In genomic region chr4:56048621-56049427, GRCh38 we compare ENCODE assay signal across 9 cellular contexts.
DNase-seq lines count a peak whose midpoint lies in the region; ATAC-seq, FAIRE-seq and TF ChIP-seq lines count a peak whose summit lies in the region.
"Had no signal": no experiment of that assay in that cellular context is flagged by ENCODE, and none has a peak within 500 bp of the region (broad histone marks: within the 10 kb centered on the region; RNA-seq: fewer than 3 reads in every experiment).

No MANE protein-coding gene starts in this region.

- H3K27ac ChIP-seq in SJCRH30: peak overlapping the region; percentile 78
- no peak overlapping the region for H3K27ac ChIP-seq in GM12878 (ENCODE audit: control insufficient read depth, insufficient read depth)
- H3K27ac ChIP-seq in sigmoid colon: peak overlapping the region in 3 of 4 donors; percentile 57 to 64 (median 61)

- RAD21 ChIA-PET in GM12878 (lab: Charles Lee; ENCODE audit: unreplicated experiment): interaction anchor here (4.4 kb wide), 1 partner anchor 101 kb away, joined by 28 read pairs; the partner anchor contains the start of gene CEP135

- H3K9me3 ChIP-seq in HAP-1 (no peaks in the 10 kb centered on the region), SJCRH30 (replicated peaks) (no peaks in the 10 kb centered on the region), GM12878 (replicated peaks; ENCODE audit: control insufficient read depth, insufficient read depth, low read length) (no peaks in the 10 kb centered on the region), iPS-15b (ENCODE audit: control insufficient read depth, insufficient read depth, low read length) (no peaks in the 10 kb centered on the region), sigmoid colon (no peaks in the 10 kb centered on the region)

- H3K36me3 ChIP-seq in HAP-1 (replicated peaks) (no peaks in the 10 kb centered on the region), SJCRH30 (no peaks in the 10 kb centered on the region), GM12878 (ENCODE audit: control insufficient read depth in 2 of 2, insufficient read depth in 2 of 2, low read length in 1 of 2) (no peaks in the 10 kb centered on the region), iPS-15b (ENCODE audit: control insufficient read depth, insufficient read depth, low read length) (no peaks in the 10 kb centered on the region), sigmoid colon (no peaks in the 10 kb centered on the region)

- peak; percentile 52 for TF ChIP-seq RAD21 in GM12878 (IDR thresholded peaks at IDR 0.05; ENCODE audit: insufficient read depth, low read depth, low read length)

- 3% methylated on average over 45 of the region's 82 CpGs for WGBS in GM12878 (ENCODE audit: insufficient coverage, insufficient replicate concordance, low lambda C conversion rate, missing lambda C conversion rate)
- WGBS in sigmoid colon, 2 donors: 0% methylated on average over 82 of the region's 82 CpGs

- CTCF ChIA-PET in GM12878 (lab: Yijun Ruan, JAX): interaction anchor here (4.8 kb wide), 1 partner anchor 101 kb away, joined by 18 read pairs; the partner anchor contains the start of gene CEP135

- H3K27me3 ChIP-seq in HAP-1 (ENCODE audit: low read depth): no peaks in the 10 kb centered on the region
- H3K27me3 ChIP-seq in SJCRH30: no peaks in the 10 kb centered on the region; the same call in 1 of the 2 replicates
- peaks cover 0 to 8% of the 10 kb centered on the region in 2 experiments; a peak in 2 of 4 replicates for H3K27me3 ChIP-seq in GM12878 (replicated peaks in 1 of 2; ENCODE audit: control insufficient read depth in 2 of 2, insufficient read depth in 2 of 2, low read length in 1 of 2)
- peaks cover 8% of the 10 kb centered on the region for H3K27me3 ChIP-seq in iPS-15b (ENCODE audit: control insufficient read depth, insufficient read depth, low read length)
- peaks cover 0 to 18% (median 5%) of the 10 kb centered on the region in 3 donors for H3K27me3 ChIP-seq in sigmoid colon

- POLR2A ChIA-PET in GM12878 (lab: Charles Lee): interaction anchor here (1.5 kb wide), 1 partner anchor 100 kb away, joined by 4 read pairs; the partner anchor contains the start of gene CEP135

- SMC1A ChIA-PET in GM12878 (lab: Charles Lee; ENCODE audit: uncharacterized antibody, unreplicated experiment): no interaction called here

- in situ Hi-C loops in HAP-1 (cut with MboI; ENCODE audit: low sequenced_read_pairs) (no loop called here), GM12878 (cut with MboI) (loop anchor here (5.0 kb wide), 1 partner anchor 102 kb away; the partner anchor contains the start of gene CEP135)

- peak overlapping the region; percentile 89 for H2AFZ ChIP-seq in GM12878 (ENCODE audit: control insufficient read depth, low read depth, low read length)

- DNase-seq in DMS79 treated with DMSO at 0.1 percent for 48 hours (lab: John Stamatoyannopoulos, UW): peak; percentile 28
- DNase-seq in DMS79 (lab: John Stamatoyannopoulos, UW): no peak
- peak; percentile 65 to 81 for DNase-seq in HAP-1 (ENCODE audit: low spot score in 2 of 2)
- peak; percentile 48 for DNase-seq in LHCN-M2 (ENCODE audit: low read depth)
- peak; percentile 88 to 93 for DNase-seq in SJCRH30
- DNase-seq in GM12878 (ENCODE audit: low read depth, low spot score): peak; percentile 2
- peak; percentile 65 for DNase-seq in sigmoid colon

- ATAC-seq in GM12878: peak; percentile 97

- H3K79me2 ChIP-seq in GM12878 (ENCODE audit: control insufficient read depth, insufficient read depth, low read length): no peaks in the 10 kb centered on the region

- TF ChIP-seq POLR2A in GM12878 (IDR thresholded peaks at IDR 0.05; ENCODE audit: low read depth, low read length): peak; percentile 57; the same call in 1 of the 2 replicates
- no peak for TF ChIP-seq POLR2A in sigmoid colon (IDR thresholded peaks at IDR 0.05)

- H3K4me1 ChIP-seq in HAP-1 (peaks cover 34% of the 10 kb centered on the region), SJCRH30 (no peaks in the 10 kb centered on the region), GM12878 (ENCODE audit: control insufficient read depth, insufficient read depth, low read length) (peaks cover 9% of the 10 kb centered on the region; the same call in 1 of the 2 replicates), iPS-15b (ENCODE audit: control insufficient read depth, insufficient read depth, low read length) (peaks cover 13% of the 10 kb centered on the region), sigmoid colon (peaks cover 0 to 18% (median 17%) of the 10 kb centered on the region in 4 donors)

- H3K9ac ChIP-seq in GM12878 (ENCODE audit: control insufficient read depth, insufficient read depth, low read length) (no peak overlapping the region; the same call in 1 of the 2 replicates), iPS-15b (ENCODE audit: low read depth, low read length) (no peak overlapping the region)

- peak overlapping the region; percentile 96 for H3K4me2 ChIP-seq in GM12878 (ENCODE audit: control insufficient read depth, insufficient read depth)

- intact Hi-C loops in GM12878 (cut with micrococcal nuclease; ENCODE audit: unreplicated experiment): loop anchor here (1.0 to 10.0 kb wide), 2 partner anchors 101 to 256 kb away; partner anchors contain the start of gene CEP135
- intact Hi-C loops in sigmoid colon (cut with DNase I): no loop called here

- BruUV-seq in GM12878 (replicated peaks; lab: Mats Ljungman, UMichigan): no TSS peak

- H4K20me1 ChIP-seq in GM12878 (ENCODE audit: control insufficient read depth, insufficient read depth): no peaks in the 10 kb centered on the region

- peak overlapping the region; percentile 73 for H3K4me3 ChIP-seq in HAP-1
- peak overlapping the region; percentile 95 for H3K4me3 ChIP-seq in SJCRH30
- peak overlapping the region; percentile 84 for H3K4me3 ChIP-seq in GM12878
- peak overlapping the region; percentile 83 for H3K4me3 ChIP-seq in iPS-15b (ENCODE audit: low read depth, low read length)
- H3K4me3 ChIP-seq in sigmoid colon: peak overlapping the region; percentile 21 to 74 (median 64)

- TF ChIP-seq CTCF in GM12878 (IDR thresholded peaks at IDR 0.05 in 2 of 3, conservative IDR thresholded peaks at IDR 0.05 in 1 of 3; ENCODE audit: control insufficient read depth in 2 of 3, extremely low read depth in 1 of 3, insufficient read depth in 1 of 3, low read depth in 3 of 3, low read length in 3 of 3) (peak; percentile 17 to 70 (median 60); a peak in 3 of 6 replicates), sigmoid colon (IDR thresholded peaks at IDR 0.05) (no peak)

- TF ChIP-seq EP300 in GM12878 (IDR thresholded peaks at IDR 0.05; ENCODE audit: borderline replicate concordance in 1 of 2, control insufficient read depth in 1 of 2, low read depth in 2 of 2, low read length in 2 of 2) (no peak), sigmoid colon (IDR thresholded peaks at IDR 0.05) (no peak)

- FAIRE-seq in GM12878 (lab: Jason Lieb, UNC): no peak
- FAIRE-seq: A204.1 had no signal

TF ChIP-seq in GM12878, 131 proteins besides CTCF, POLR2A, EP300 and RAD21 (continues in another document):
- no peak for TF ChIP-seq JUNB (IDR thresholded peaks at IDR 0.05)
- 0 out of 2 replicates have a peak, but pooled peaks have one; percentile 28 for TF ChIP-seq TAF1 (IDR thresholded peaks at IDR 0.05; ENCODE audit: borderline replicate concordance, low read depth, low read length)
- no peak for TF ChIP-seq CEBPB (IDR thresholded peaks at IDR 0.05; ENCODE audit: borderline replicate concordance in 1 of 2, low read depth in 2 of 2, low read length in 2 of 2)
- TF ChIP-seq POLR2AphosphoS5 (IDR thresholded peaks at IDR 0.05; ENCODE audit: low read length): no peak
- TF ChIP-seq MYB (IDR thresholded peaks at IDR 0.05; ENCODE audit: borderline replicate concordance, low read depth, low read length): no peak
- no peak for TF ChIP-seq SRF (IDR thresholded peaks at IDR 0.05; ENCODE audit: low read depth in 2 of 2, low read length in 2 of 2)
- no peak for TF ChIP-seq STAT3 (IDR thresholded peaks at IDR 0.05; ENCODE audit: low read depth, low read length)
- TF ChIP-seq YY1 (IDR thresholded peaks at IDR 0.05; ENCODE audit: low read depth, low read length): peak; percentile 89
- TF ChIP-seq EZH2 (IDR thresholded peaks at IDR 0.05; ENCODE audit: borderline replicate concordance, control insufficient read depth, low read depth, low read length): no peak
- TF ChIP-seq MXI1 (IDR thresholded peaks at IDR 0.05; ENCODE audit: low read depth, low read length): 0 out of 2 replicates have a peak, but pooled peaks have one; percentile 49
- TF ChIP-seq RAD51 (IDR thresholded peaks at IDR 0.05): no peak
- TF ChIP-seq KAT2A (conservative IDR thresholded peaks at IDR 0.05; ENCODE audit: control insufficient read depth, low read depth, low read length): no peak
- peak; percentile 53 for TF ChIP-seq IKZF1 (conservative IDR thresholded peaks at IDR 0.05)
- TF ChIP-seq MYC (IDR thresholded peaks at IDR 0.05; ENCODE audit: insufficient read depth, insufficient read length, insufficient replicate concordance, low read length, severe bottlenecking): no peak
- TF ChIP-seq BCL3 (IDR thresholded peaks at IDR 0.05; ENCODE audit: borderline replicate concordance, insufficient read depth, low read depth, low read length, poor library complexity, severe bottlenecking): no peak
- no peak for TF ChIP-seq FOXK2 (IDR thresholded peaks at IDR 0.05)
- no peak for TF ChIP-seq ZNF24 (IDR thresholded peaks at IDR 0.05)
- 0 out of 2 replicates have a peak, but pooled peaks have one; percentile 48 for TF ChIP-seq ATF3 (IDR thresholded peaks at IDR 0.05; ENCODE audit: borderline replicate concordance, extremely low read depth, low read depth, low read length)
- peak; percentile 49; the same call in 1 of the 2 replicates for TF ChIP-seq DPF2 (IDR thresholded peaks at IDR 0.05)
- TF ChIP-seq YBX1 (IDR thresholded peaks at IDR 0.05): no peak

Comparison
In these comparisons a context has a peak if more than half of its experiments do, and no peak if none do; other contexts are left out.
1. CTCF ChIP-seq: peak in GM12878 (3 of 3); none in sigmoid colon (0 of 4).
2. Peak in every context shown above with its lines, with median percentiles within 50 percentile points of each other: H3K4me3 ChIP-seq.